8 cellular contexts compared by ENCODE assay signal in the genomic region with DNA sequence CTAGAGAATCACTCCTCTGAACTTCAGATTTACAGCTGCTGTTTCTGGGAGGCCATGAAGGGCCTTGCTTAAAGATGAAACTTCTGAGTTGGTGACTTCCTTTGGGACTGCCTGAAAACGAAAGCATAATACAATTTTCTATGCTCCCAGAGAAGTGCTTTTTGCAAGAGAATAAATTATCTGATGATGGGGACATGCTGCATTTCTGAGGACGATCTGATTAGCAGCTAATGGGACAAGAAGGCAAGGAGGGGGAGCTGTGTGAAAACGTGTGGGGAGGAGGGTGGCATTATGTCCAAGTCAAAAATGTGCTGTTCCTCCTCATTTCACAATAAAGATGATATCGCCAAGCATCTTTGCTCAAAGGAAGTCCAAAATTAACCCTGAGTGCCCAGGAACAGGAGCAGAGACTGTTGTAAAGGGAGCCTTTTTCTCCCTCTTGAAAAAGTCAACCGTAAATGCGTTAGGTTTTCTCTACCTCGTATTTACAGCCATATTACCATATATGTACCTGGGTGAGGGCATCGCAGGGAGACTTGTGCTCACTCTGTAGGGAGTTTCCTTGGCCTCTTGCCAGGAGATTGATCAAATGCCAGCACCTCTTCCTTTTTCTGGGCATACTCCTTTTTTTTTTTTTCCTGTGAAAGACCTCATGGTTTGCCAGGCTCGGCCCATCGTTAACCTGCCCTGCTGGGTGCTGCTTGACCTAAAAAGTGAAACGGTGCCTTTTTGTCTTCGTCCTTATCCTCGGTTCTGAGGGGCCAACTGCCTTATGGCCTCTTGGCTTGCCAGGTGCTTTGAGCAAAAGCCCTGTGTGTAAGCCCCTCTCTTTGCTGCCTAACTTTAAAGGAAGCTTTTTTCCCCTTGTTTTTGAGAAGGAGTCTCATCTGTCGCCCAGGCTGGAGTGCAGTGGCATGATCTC. TPM values are rescaled to one million over a fixed set of nuclear protein-coding genes. Genes with fewer than 3 reads are reported as not detected.
DNase-seq lines count a peak whose midpoint lies in the region; ATAC-seq and TF ChIP-seq lines count a peak whose summit lies in the region.

No MANE protein-coding gene starts in this region.

- CTCF ChIA-PET in WTC11 (lab: Charles Lee): interaction anchor here (1.6 kb wide), 1 partner anchor 11 kb away, joined by 5 read pairs; a partner anchor contains a TSS

- H3K4me3 ChIP-seq in fibroblast of mammary gland (ENCODE audit: control insufficient read depth, low read depth, low read length): no peak overlapping the region

- no peaks in the 10 kb centered on the region for H3K27me3 Mint-ChIP-seq in WTC11 (ENCODE audit: low read depth)
- H3K27me3 Mint-ChIP-seq in stimulated activated memory B cell treated with anti-CD40 and anti-IgM and Interleukin-4, amounts not matched to agents 10 μg/mL and 1 μg/mL and 100 μg/mL, for 72 hours: no peaks in the 10 kb centered on the region

- no peak overlapping the region for H3K4me3 Mint-ChIP-seq in WTC11
- peak overlapping the region; percentile 54 for H3K4me3 Mint-ChIP-seq in stimulated activated memory B cell treated with anti-CD40 and anti-IgM and Interleukin-4, amounts not matched to agents 10 μg/mL and 1 μg/mL and 100 μg/mL, for 72 hours

- peaks cover 22% of the 10 kb centered on the region for H3K4me1 Mint-ChIP-seq in WTC11
- peaks cover 91% of the 10 kb centered on the region for H3K4me1 Mint-ChIP-seq in stimulated activated memory B cell treated with anti-CD40 and anti-IgM and Interleukin-4, amounts not matched to agents 10 μg/mL and 1 μg/mL and 100 μg/mL, for 72 hours

- peak; percentile 35 for ATAC-seq in WTC11
- ATAC-seq in stimulated activated memory B cell treated with anti-CD40 and anti-IgM and Interleukin-4, amounts not matched to agents 10 μg/mL and 1 μg/mL and 100 μg/mL, for 72 hours: no peak
- no peak for ATAC-seq in GM18517 (IDR thresholded peaks at IDR 0.05; ENCODE audit: unreplicated experiment)
- ATAC-seq in GM21825 (IDR thresholded peaks at IDR 0.05; ENCODE audit: unreplicated experiment): no peak

- H3K9me3 Mint-ChIP-seq in WTC11: no peaks in the 10 kb centered on the region
- H3K9me3 Mint-ChIP-seq in stimulated activated memory B cell treated with anti-CD40 and anti-IgM and Interleukin-4, amounts not matched to agents 10 μg/mL and 1 μg/mL and 100 μg/mL, for 72 hours: no peaks in the 10 kb centered on the region

- POLR2A ChIA-PET in WTC11 (lab: Charles Lee): interaction anchor here (2.2 kb wide), 1 partner anchor 11 kb away, joined by 11 read pairs; a partner anchor contains a TSS

- TF ChIP-seq CTCF in WTC11 (IDR thresholded peaks at IDR 0.05) (no peak), fibroblast of mammary gland (conservative IDR thresholded peaks at IDR 0.05; ENCODE audit: control insufficient read depth, insufficient read depth, low read depth, low read length) (no peak)

- no peaks in the 10 kb centered on the region for H3K36me3 Mint-ChIP-seq in WTC11
- peaks cover 33% of the 10 kb centered on the region for H3K36me3 Mint-ChIP-seq in stimulated activated memory B cell treated with anti-CD40 and anti-IgM and Interleukin-4, amounts not matched to agents 10 μg/mL and 1 μg/mL and 100 μg/mL, for 72 hours

- H3K27ac Mint-ChIP-seq in WTC11: peak overlapping the region; percentile 15; the same call in 1 of the 2 replicates
- H3K27ac Mint-ChIP-seq in stimulated activated memory B cell treated with anti-CD40 and anti-IgM and Interleukin-4, amounts not matched to agents 10 μg/mL and 1 μg/mL and 100 μg/mL, for 72 hours: peak overlapping the region; percentile 89

- DNase-seq in stimulated activated CD4-positive, alpha-beta T cell treated with anti-CD3 and anti-CD28 coated beads, Interleukin-1b, Interleukin-23, amount 100 ng/mL, for 48 hours: peak; percentile 23
- no peak for DNase-seq in stimulated activated CD4-positive, alpha-beta T cell treated with anti-CD3 and anti-CD28 coated beads, Interleukin-12 subunit alpha, Interleukin-12 subunit beta, amount 100 ng/mL, for 4 hours
- DNase-seq in WTC11 (ENCODE audit: low spot score) (no peak), fibroblast of mammary gland (ENCODE audit: low read depth) (peak; percentile 3), SW480 (ENCODE audit: low spot score) (no peak)

TF ChIP-seq in WTC11, 78 proteins besides CTCF, POLR2A, EP300 and RAD21:
- TF ChIP-seq ATF1 (CRISPR knock-in tag; IDR thresholded peaks at IDR 0.05) (no peak), MYBL2 (CRISPR knock-in tag; IDR thresholded peaks at IDR 0.05) (no peak), EMX1 (CRISPR knock-in tag; IDR thresholded peaks at IDR 0.05) (no peak)
- TF ChIP-seq, protein P1, sequence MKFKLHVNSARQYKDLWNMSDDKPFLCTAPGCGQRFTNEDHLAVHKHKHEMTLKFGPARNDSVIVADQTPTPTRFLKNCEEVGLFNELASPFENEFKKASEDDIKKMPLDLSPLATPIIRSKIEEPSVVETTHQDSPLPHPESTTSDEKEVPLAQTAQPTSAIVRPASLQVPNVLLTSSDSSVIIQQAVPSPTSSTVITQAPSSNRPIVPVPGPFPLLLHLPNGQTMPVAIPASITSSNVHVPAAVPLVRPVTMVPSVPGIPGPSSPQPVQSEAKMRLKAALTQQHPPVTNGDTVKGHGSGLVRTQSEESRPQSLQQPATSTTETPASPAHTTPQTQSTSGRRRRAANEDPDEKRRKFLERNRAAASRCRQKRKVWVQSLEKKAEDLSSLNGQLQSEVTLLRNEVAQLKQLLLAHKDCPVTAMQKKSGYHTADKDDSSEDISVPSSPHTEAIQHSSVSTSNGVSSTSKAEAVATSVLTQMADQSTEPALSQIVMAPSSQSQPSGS (CRISPR knock-in tag; IDR thresholded peaks at IDR 0.05; ENCODE audit: borderline replicate concordance, low read depth): no peak
- TF ChIP-seq, protein P2, sequence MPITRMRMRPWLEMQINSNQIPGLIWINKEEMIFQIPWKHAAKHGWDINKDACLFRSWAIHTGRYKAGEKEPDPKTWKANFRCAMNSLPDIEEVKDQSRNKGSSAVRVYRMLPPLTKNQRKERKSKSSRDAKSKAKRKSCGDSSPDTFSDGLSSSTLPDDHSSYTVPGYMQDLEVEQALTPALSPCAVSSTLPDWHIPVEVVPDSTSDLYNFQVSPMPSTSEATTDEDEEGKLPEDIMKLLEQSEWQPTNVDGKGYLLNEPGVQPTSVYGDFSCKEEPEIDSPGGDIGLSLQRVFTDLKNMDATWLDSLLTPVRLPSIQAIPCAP (CRISPR knock-in tag; IDR thresholded peaks at IDR 0.05): no peak

RNA-seq across cellular contexts. Expression of a gene that starts 11.5 kb away (rescaled TPM):
- total RNA-seq in WTC11 (2021): 10.3 to 11.8 TPM (median 11.6 TPM) in 3 replicates

RNA-seq across cellular contexts. Expression of a gene that starts 37.5 kb away (rescaled TPM):
- 10.2 to 11.0 TPM (median 10.4 TPM) in 3 replicates for total RNA-seq in WTC11 (2021)

Comparison
In these comparisons a context has a peak if more than half of its experiments do, and no peak if none do; other contexts are left out.
1. DNase-seq: peak in stimulated activated CD4-positive, alpha-beta T cell treated with anti-CD3 and anti-CD28 coated beads, Interleukin-1b, Interleukin-23, amount 100 ng/mL, for 48 hours (single experiment) and fibroblast of mammary gland (single experiment); none in stimulated activated CD4-positive, alpha-beta T cell treated with anti-CD3 and anti-CD28 coated beads, Interleukin-12 subunit alpha, Interleukin-12 subunit beta, amount 100 ng/mL, for 4 hours (single experiment), WTC11 (single experiment) and SW480 (single experiment).